ENCODE assay signal across 1 cellular context in the genomic region with DNA sequence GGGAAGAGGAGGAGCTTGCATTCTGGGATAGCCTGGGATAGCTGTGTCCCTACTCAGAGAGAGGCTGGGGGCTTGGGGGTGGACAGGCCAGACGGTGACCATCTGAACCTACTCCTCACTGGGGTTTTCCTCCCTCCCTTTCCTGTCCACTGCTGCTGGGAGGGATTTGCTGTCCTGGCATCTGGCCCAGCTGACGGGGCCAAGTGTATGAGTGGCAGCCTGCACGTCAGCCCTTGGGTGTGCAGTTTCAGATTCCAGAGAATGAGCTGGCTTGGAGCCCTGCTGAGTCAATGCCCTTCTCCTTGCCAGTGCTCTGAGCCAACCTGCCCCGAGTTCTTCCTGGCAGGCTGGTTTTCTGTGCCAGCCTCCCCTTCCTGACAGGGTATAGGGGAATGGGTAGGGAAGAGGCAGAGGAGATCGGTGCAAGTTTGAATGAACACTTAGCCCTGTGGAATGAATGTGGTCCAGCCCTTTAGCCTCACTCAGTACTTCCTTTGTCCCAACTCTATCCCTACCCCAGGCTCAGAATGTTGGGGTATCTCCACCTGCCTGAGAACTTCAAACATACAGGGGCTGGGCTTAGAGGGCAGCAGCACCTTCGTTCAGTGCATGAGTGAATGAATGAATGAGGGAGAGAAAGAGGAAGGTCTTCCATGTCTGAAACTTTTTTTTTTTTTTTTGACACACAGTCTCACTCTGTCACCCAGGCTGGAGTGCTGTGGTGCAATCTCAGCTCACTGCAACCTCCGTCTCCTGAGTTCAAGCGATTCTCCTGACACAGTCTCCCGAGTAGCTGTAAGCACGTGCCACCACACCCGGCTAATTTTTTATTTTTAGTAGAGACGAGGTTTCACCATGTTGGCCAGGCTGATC.
TF ChIP-seq lines count a peak whose summit lies in the region.

No MANE protein-coding gene starts in this region.

TF ChIP-seq in HepG2, 621 proteins besides CTCF, POLR2A, EP300 and RAD21 (continued from another document and continues in another):
- TF ChIP-seq NR2F1 (CRISPR knock-in tag; IDR thresholded peaks at IDR 0.05) (no peak), ZBTB7A (CRISPR knock-in tag; IDR thresholded peaks at IDR 0.05) (no peak; the same call in 1 of the 2 replicates), ZNF660 (CRISPR knock-in tag; IDR thresholded peaks at IDR 0.05; ENCODE audit: borderline replicate concordance, low read depth) (no peak), ZBTB42 (CRISPR knock-in tag; IDR thresholded peaks at IDR 0.05) (no peak), JUND (CRISPR knock-in tag; IDR thresholded peaks at IDR 0.05) (no peak), HNRNPUL1 (IDR thresholded peaks at IDR 0.05; ENCODE audit: low read depth, low read length) (no peak), PPARG (CRISPR knock-in tag; conservative IDR thresholded peaks at IDR 0.05) (no peak), KIAA2018 (CRISPR knock-in tag; IDR thresholded peaks at IDR 0.05; ENCODE audit: borderline replicate concordance) (no peak), ZBTB10 (CRISPR knock-in tag; IDR thresholded peaks at IDR 0.05; ENCODE audit: borderline replicate concordance) (no peak), ZNF274 (CRISPR knock-in tag; IDR thresholded peaks at IDR 0.05) (0 out of 2 replicates have a peak, but pooled peaks have one; percentile 56), STAT6 (CRISPR knock-in tag; IDR thresholded peaks at IDR 0.05; ENCODE audit: borderline replicate concordance) (no peak), RBFOX2 (IDR thresholded peaks at IDR 0.05; ENCODE audit: low read depth, low read length) (no peak), ZNF317 (CRISPR knock-in tag; IDR thresholded peaks at IDR 0.05) (no peak), ZNF672 (CRISPR knock-in tag; IDR thresholded peaks at IDR 0.05) (no peak), REPIN1 (CRISPR knock-in tag; IDR thresholded peaks at IDR 0.05; ENCODE audit: borderline replicate concordance, low read depth) (no peak), MLLT10 (CRISPR knock-in tag; IDR thresholded peaks at IDR 0.05) (no peak), TRAFD1 (CRISPR knock-in tag; IDR thresholded peaks at IDR 0.05; ENCODE audit: borderline replicate concordance) (no peak)
- TF ChIP-seq, protein P1, sequence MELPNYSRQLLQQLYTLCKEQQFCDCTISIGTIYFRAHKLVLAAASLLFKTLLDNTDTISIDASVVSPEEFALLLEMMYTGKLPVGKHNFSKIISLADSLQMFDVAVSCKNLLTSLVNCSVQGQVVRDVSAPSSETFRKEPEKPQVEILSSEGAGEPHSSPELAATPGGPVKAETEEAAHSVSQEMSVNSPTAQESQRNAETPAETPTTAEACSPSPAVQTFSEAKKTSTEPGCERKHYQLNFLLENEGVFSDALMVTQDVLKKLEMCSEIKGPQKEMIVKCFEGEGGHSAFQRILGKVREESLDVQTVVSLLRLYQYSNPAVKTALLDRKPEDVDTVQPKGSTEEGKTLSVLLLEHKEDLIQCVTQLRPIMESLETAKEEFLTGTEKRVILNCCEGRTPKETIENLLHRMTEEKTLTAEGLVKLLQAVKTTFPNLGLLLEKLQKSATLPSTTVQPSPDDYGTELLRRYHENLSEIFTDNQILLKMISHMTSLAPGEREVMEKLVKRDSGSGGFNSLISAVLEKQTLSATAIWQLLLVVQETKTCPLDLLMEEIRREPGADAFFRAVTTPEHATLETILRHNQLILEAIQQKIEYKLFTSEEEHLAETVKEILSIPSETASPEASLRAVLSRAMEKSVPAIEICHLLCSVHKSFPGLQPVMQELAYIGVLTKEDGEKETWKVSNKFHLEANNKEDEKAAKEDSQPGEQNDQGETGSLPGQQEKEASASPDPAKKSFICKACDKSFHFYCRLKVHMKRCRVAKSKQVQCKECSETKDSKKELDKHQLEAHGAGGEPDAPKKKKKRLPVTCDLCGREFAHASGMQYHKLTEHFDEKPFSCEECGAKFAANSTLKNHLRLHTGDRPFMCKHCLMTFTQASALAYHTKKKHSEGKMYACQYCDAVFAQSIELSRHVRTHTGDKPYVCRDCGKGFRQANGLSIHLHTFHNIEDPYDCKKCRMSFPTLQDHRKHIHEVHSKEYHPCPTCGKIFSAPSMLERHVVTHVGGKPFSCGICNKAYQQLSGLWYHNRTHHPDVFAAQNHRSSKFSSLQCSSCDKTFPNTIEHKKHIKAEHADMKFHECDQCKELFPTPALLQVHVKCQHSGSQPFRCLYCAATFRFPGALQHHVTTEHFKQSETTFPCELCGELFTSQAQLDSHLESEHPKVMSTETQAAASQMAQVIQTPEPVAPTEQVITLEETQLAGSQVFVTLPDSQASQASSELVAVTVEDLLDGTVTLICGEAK (IDR thresholded peaks at IDR 0.05): no peak
- TF ChIP-seq, protein P1 (CRISPR knock-in tag; IDR thresholded peaks at IDR 0.05): no peak
